In genomic region chr14:103385994-103386491, GRCh38 we compare ENCODE assay signal across 8 cellular contexts. TPM values are rescaled to one million over a fixed set of nuclear protein-coding genes. Genes with fewer than 3 reads are reported as not detected.
DNase-seq lines count a peak whose midpoint lies in the region; ATAC-seq, FAIRE-seq and TF ChIP-seq lines count a peak whose summit lies in the region.

No MANE protein-coding gene starts in this region.

- H3K27me3 ChIP-seq in SJSA1 (replicated peaks) (no peaks in the 10 kb centered on the region), iPS-20b (ENCODE audit: insufficient read depth, low read length) (peaks cover 20% of the 10 kb centered on the region), smooth muscle cell (ENCODE audit: low read depth) (no peaks in the 10 kb centered on the region)

- H3K4me1 ChIP-seq in SJSA1 (replicated peaks) (peaks cover 23% of the 10 kb centered on the region), iPS-20b (ENCODE audit: insufficient read depth, low read length) (peaks cover 8% of the 10 kb centered on the region; the same call in 1 of the 2 replicates), smooth muscle cell (ENCODE audit: low read depth) (peaks cover 19% of the 10 kb centered on the region)

- no peak overlapping the region for H2AFZ ChIP-seq in smooth muscle cell (ENCODE audit: low read depth)

- WGBS in smooth muscle cell (ENCODE audit: low lambda C conversion rate), result under 1% methylated on average over 31 of the region's 31 CpGs

- no peak for TF ChIP-seq POLR2A in GM12891 (IDR thresholded peaks at IDR 0.05; ENCODE audit: low read depth, low read length)

- peak overlapping the region; percentile 88 for H3K4me3 ChIP-seq in SJSA1
- peak overlapping the region; percentile 88 for H3K4me3 ChIP-seq in iPS-20b (ENCODE audit: low read length)
- H3K4me3 ChIP-seq in smooth muscle cell, result peak overlapping the region; percentile 87

- peaks cover 53% of the 10 kb centered on the region for H3K79me2 ChIP-seq in smooth muscle cell (ENCODE audit: low read depth)

- peaks cover 56% of the 10 kb centered on the region for H4K20me1 ChIP-seq in smooth muscle cell (ENCODE audit: low read depth)

- H3K9ac ChIP-seq in iPS-20b (ENCODE audit: low read depth, low read length) (peak overlapping the region; percentile 92), smooth muscle cell (ENCODE audit: low read depth) (peak overlapping the region; percentile 97)

- peak overlapping the region; percentile 96 for H3K4me2 ChIP-seq in smooth muscle cell

- H3K9me3 ChIP-seq in SJSA1 (replicated peaks) (no peaks in the 10 kb centered on the region), iPS-20b (ENCODE audit: insufficient read depth, low read depth, low read length) (no peaks in the 10 kb centered on the region), smooth muscle cell (replicated peaks; ENCODE audit: low read depth) (no peaks in the 10 kb centered on the region)

- H3K27ac ChIP-seq in SJSA1, result peak overlapping the region; percentile 70
- H3K27ac ChIP-seq in iPS-20b (ENCODE audit: low read length), result no peak overlapping the region
- peak overlapping the region; percentile 96 for H3K27ac ChIP-seq in smooth muscle cell (ENCODE audit: low read depth)

- DNase-seq in GM12891 (ENCODE audit: insufficient read length, low spot score), result no peak
- DNase-seq in SJSA1 (ENCODE audit: low read depth in 1 of 2, low spot score in 2 of 2), result peak in 1 of 2 experiments; percentile 33
- DNase-seq in astrocyte of the hippocampus (ENCODE audit: low read depth, low spot score), result peak; percentile 45
- DNase-seq in smooth muscle cell (lab: John Stamatoyannopoulos, UW; ENCODE audit: unreplicated experiment), result no peak
- no peak for DNase-seq in NCI-H2029 (lab: John Stamatoyannopoulos, UW)

- H3K36me3 ChIP-seq in SJSA1 (peaks cover 16% of the 10 kb centered on the region), iPS-20b (ENCODE audit: insufficient read depth, low read depth, low read length) (no peaks in the 10 kb centered on the region), smooth muscle cell (ENCODE audit: low read depth) (no peaks in the 10 kb centered on the region)

- H3F3A ChIP-seq in smooth muscle cell (ENCODE audit: low read depth), result peaks cover 6% of the 10 kb centered on the region

- ATAC-seq in HG02943 (IDR thresholded peaks at IDR 0.05; ENCODE audit: low read depth, unreplicated experiment) (peak; percentile 3), GM19463 (IDR thresholded peaks at IDR 0.05; ENCODE audit: unreplicated experiment) (no peak)

- no peak for TF ChIP-seq CTCF in smooth muscle cell (IDR thresholded peaks at IDR 0.05; ENCODE audit: borderline replicate concordance, insufficient read depth, poor library complexity, severe bottlenecking)

- FAIRE-seq in GM12891 (lab: Jason Lieb, UNC), result peak; percentile 75

TF ChIP-seq in GM12891, 5 proteins besides CTCF, POLR2A, EP300 and RAD21:
- TF ChIP-seq PAX5 (IDR thresholded peaks at IDR 0.05; ENCODE audit: insufficient read depth, low read length, severe bottlenecking) (peak; percentile 33), POU2F2 (IDR thresholded peaks at IDR 0.05; ENCODE audit: low read depth, low read length) (0 out of 2 replicates have a peak, but pooled peaks have one; percentile 33), POLR2AphosphoS5 (IDR thresholded peaks at IDR 0.05; ENCODE audit: low read depth, low read length) (no peak), TAF1 (IDR thresholded peaks at IDR 0.05; ENCODE audit: low read depth, low read length) (peak; percentile 20; the same call in 1 of the 2 replicates)

RNA-seq across cellular contexts. Expression of gene MARK3, which starts 0.8 kb away (rescaled TPM):
- 37.0 TPM for polyA plus RNA-seq in GM12891 (2012; ENCODE audit: low read depth, missing spikeins)
- total RNA-seq in SJSA1 (2014; rRNA removed; shearing (Covaris generic)), result 32.3 and 53.2 TPM in 2 replicates
- total RNA-seq in smooth muscle cell, result 63.2 and 71.3 TPM in 2 replicates
- polyA plus RNA-seq in smooth muscle cell, result 68.4 and 69.0 TPM in 2 replicates

RNA-seq across cellular contexts. Expression of gene EIF5, which starts 52.0 kb away (rescaled TPM):
- polyA plus RNA-seq in GM12891 (2012; ENCODE audit: low read depth, missing spikeins), result 139 TPM
- 127 and 177 TPM in 2 replicates for total RNA-seq in SJSA1 (2014; rRNA removed; shearing (Covaris generic))
- total RNA-seq in smooth muscle cell, result 233 and 278 TPM in 2 replicates
- polyA plus RNA-seq in smooth muscle cell, result 290 and 357 TPM in 2 replicates
